ENCODE assay signal across 20 cellular contexts in the genomic region with DNA sequence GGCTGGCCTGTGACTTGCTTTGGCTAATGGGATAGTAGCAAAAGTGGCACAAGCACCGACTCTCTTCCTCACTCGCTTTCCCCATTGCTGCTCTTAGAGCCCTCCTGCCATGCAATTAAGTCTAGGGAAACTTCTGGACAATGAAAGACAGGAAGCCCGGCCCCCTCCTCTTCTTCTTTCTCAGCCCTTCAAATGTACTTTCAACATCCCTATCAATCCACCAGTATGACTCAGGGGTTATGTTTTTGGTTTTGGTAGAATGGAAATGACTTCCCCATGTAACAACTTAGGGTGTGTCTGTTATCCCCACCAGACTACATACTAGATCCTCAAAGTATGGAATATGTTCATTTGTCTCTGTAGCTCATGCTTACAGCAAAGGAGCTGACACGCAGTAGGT.
"Had no signal": no experiment of that assay in that cellular context is flagged by ENCODE, and none has a peak within 500 bp of the region (broad histone marks: within the 10 kb centered on the region; RNA-seq: fewer than 3 reads in every experiment).

No MANE protein-coding gene starts in this region.

- H3K4me3 ChIP-seq: adrenal gland, lower lobe of right lung, sigmoid colon, testis, upper lobe of left lung had no signal

- H3K27me3 ChIP-seq: adrenal gland, sigmoid colon, testis, upper lobe of left lung had no signal

- H3K4me3 Mint-ChIP-seq: activated CD8-positive, alpha-beta T cell treated with anti-CD3 and anti-CD28 coated beads for 36 hours; activated naive CD4-positive, alpha-beta T cell treated with anti-CD3 and anti-CD28 coated beads, Interleukin-2, amount 50 U/mL, for 24 hours; natural killer cell treated with Interleukin-12 subunit alpha and Interleukin-12 subunit beta and Interleukin-15 and Interleukin-18, amount 100 ng/mL, for 72 hours; stimulated activated memory B cell treated with anti-CD40 and anti-IgM and Interleukin-4, amounts not matched to agents 10 μg/mL and 1 μg/mL and 100 μg/mL, for 72 hours had no signal

- H3K9me3 ChIP-seq: adrenal gland, lower lobe of right lung, neutrophil, sigmoid colon, testis, upper lobe of left lung had no signal

- H2AFZ ChIP-seq: parathyroid adenoma had no signal

- DNase-seq: activated CD8-positive, alpha-beta T cell treated with anti-CD3 and anti-CD28 coated beads for 36 hours; activated effector memory CD4-positive, alpha-beta T cell treated with Interleukin-2 at 50 U/mL for 16 hours; activated T-cell treated with anti-CD3 and anti-CD28 coated beads, Interleukin-2, amount 50 U/mL, for 1 hour; adrenal gland; dermis blood vessel endothelial cell; foreskin melanocyte; glutamatergic neuron; hippocampal formation; left colon; lower lobe of right lung; sigmoid colon; stimulated activated CD4-positive, alpha-beta T cell treated with anti-CD3 and anti-CD28 coated beads, Interleukin-4, amount 100 ng/mL, for 24 hours; testis; upper lobe of left lung had no signal

- H3K79me2 ChIP-seq: parathyroid adenoma had no signal

- ATAC-seq: activated CD8-positive, alpha-beta T cell treated with anti-CD3 and anti-CD28 coated beads for 36 hours; left colon; natural killer cell treated with Interleukin-12 subunit alpha and Interleukin-12 subunit beta and Interleukin-15 and Interleukin-18, amount 100 ng/mL, for 72 hours; stimulated activated memory B cell treated with anti-CD40 and anti-IgM and Interleukin-4, amounts not matched to agents 10 μg/mL and 1 μg/mL and 100 μg/mL, for 72 hours had no signal

- H3K27me3 Mint-ChIP-seq: activated CD8-positive, alpha-beta T cell treated with anti-CD3 and anti-CD28 coated beads for 36 hours; activated naive CD4-positive, alpha-beta T cell treated with anti-CD3 and anti-CD28 coated beads, Interleukin-2, amount 50 U/mL, for 24 hours had no signal

- H3K4me1 ChIP-seq: parathyroid adenoma, testis had no signal

- H3K27ac Mint-ChIP-seq: activated CD8-positive, alpha-beta T cell treated with anti-CD3 and anti-CD28 coated beads for 36 hours; activated naive CD4-positive, alpha-beta T cell treated with anti-CD3 and anti-CD28 coated beads, Interleukin-2, amount 50 U/mL, for 24 hours; natural killer cell treated with Interleukin-12 subunit alpha and Interleukin-12 subunit beta and Interleukin-15 and Interleukin-18, amount 100 ng/mL, for 72 hours; stimulated activated memory B cell treated with anti-CD40 and anti-IgM and Interleukin-4, amounts not matched to agents 10 μg/mL and 1 μg/mL and 100 μg/mL, for 72 hours had no signal

- H3K9ac ChIP-seq: parathyroid adenoma had no signal

- H3K27ac ChIP-seq: adrenal gland, epithelial cell of prostate, lower lobe of right lung, neutrophil, parathyroid adenoma, testis had no signal

- H3K9me3 Mint-ChIP-seq: activated CD8-positive, alpha-beta T cell treated with anti-CD3 and anti-CD28 coated beads for 36 hours; stimulated activated memory B cell treated with anti-CD40 and anti-IgM and Interleukin-4, amounts not matched to agents 10 μg/mL and 1 μg/mL and 100 μg/mL, for 72 hours had no signal

- H3K36me3 Mint-ChIP-seq: activated naive CD4-positive, alpha-beta T cell treated with anti-CD3 and anti-CD28 coated beads, Interleukin-2, amount 50 U/mL, for 24 hours; natural killer cell treated with Interleukin-12 subunit alpha and Interleukin-12 subunit beta and Interleukin-15 and Interleukin-18, amount 100 ng/mL, for 72 hours; stimulated activated memory B cell treated with anti-CD40 and anti-IgM and Interleukin-4, amounts not matched to agents 10 μg/mL and 1 μg/mL and 100 μg/mL, for 72 hours had no signal

- H3K36me3 ChIP-seq: adrenal gland, lower lobe of right lung, neutrophil, sigmoid colon, upper lobe of left lung had no signal
